ENCODE assay signal across 10 cellular contexts in the genomic region with DNA sequence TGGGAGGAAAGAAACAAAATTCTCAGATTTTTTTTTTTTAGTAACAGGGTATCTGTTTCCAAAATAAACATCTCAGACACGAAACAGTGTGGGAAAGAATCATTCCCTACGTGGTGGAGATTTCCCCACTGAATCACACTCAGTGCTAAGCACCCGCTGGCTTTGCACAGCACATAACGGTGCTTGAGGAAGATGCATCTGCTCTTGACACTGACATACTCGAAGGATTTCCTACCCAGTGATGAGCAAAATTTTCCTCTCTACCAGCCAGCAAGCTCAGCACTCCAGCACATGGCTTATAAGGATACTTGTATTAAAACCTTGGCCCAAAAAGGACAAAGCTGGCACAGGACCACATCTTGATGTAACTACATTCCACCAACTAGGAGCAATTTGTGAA. TPM values are rescaled to one million over a fixed set of nuclear protein-coding genes. Genes with fewer than 3 reads are reported as not detected.
A peak's percentile ranks its signal among the peaks of the same experiment; 100 is the strongest.
DNase-seq lines count a peak whose midpoint lies in the region; ATAC-seq, FAIRE-seq and TF ChIP-seq lines count a peak whose summit lies in the region.
"Had no signal": no experiment of that assay in that cellular context is flagged by ENCODE, and none has a peak within 500 bp of the region (broad histone marks: within the 10 kb centered on the region; RNA-seq: fewer than 3 reads in every experiment).

No MANE protein-coding gene starts in this region.

- H3K27ac ChIP-seq in AG04450 (ENCODE audit: low read depth, low read length) (peak overlapping the region; percentile 59), osteoblast (ENCODE audit: low read depth, low read length) (peak overlapping the region; percentile 99), small intestine (ENCODE audit: low read depth in 1 of 2, low read length in 1 of 2) (no peak overlapping the region)

- CTCF ChIA-PET in AG04450 (lab: Charles Lee) = no interaction called here

- no peak for FAIRE-seq in small intestine (lab: Jason Lieb, UNC)
- FAIRE-seq: K562, TTC549 had no signal

- ATAC-seq in GM19351 (IDR thresholded peaks at IDR 0.05; ENCODE audit: unreplicated experiment) (no peak), HG03469 (IDR thresholded peaks at IDR 0.05; ENCODE audit: unreplicated experiment) (no peak)
- ATAC-seq: K562 had no signal

- peaks cover 16% of the 10 kb centered on the region for H3K36me3 ChIP-seq in osteoblast (ENCODE audit: insufficient read depth, low read length)
- peaks cover 13 to 15% of the 10 kb centered on the region in 2 donors for H3K36me3 ChIP-seq in small intestine (ENCODE audit: control insufficient read depth in 2 of 2, insufficient read depth in 2 of 2, low read length in 2 of 2)

- 54 to 82% (median 70%) methylated on average over 5 of the region's 5 CpGs for WGBS in small intestine, 3 donors

- H3K27me3 ChIP-seq in AG04450 (ENCODE audit: control insufficient read depth, insufficient read depth, low read length) (no peaks in the 10 kb centered on the region), osteoblast (ENCODE audit: insufficient read depth, low read length) (no peaks in the 10 kb centered on the region), small intestine (ENCODE audit: control insufficient read depth in 2 of 2, insufficient read depth in 2 of 2, low read length in 2 of 2) (no peaks in the 10 kb centered on the region)

- H4K20me1 ChIP-seq in osteoblast (ENCODE audit: insufficient read depth, low read length) = no peaks in the 10 kb centered on the region

- H3K4me2 ChIP-seq in osteoblast (ENCODE audit: insufficient read depth, low read length) = peak overlapping the region; percentile 49

- no peaks in the 10 kb centered on the region for H3K9me3 ChIP-seq in AG04450 (ENCODE audit: control insufficient read depth, insufficient read depth, low read length)
- H3K9me3 ChIP-seq in osteoblast (ENCODE audit: low read depth, low read length) = no peaks in the 10 kb centered on the region
- no peaks in the 10 kb centered on the region for H3K9me3 ChIP-seq in small intestine (ENCODE audit: control insufficient read depth, low read depth)

- H3K4me3 ChIP-seq in AG04450 (ENCODE audit: low read depth, low read length) (no peak overlapping the region), osteoblast (ENCODE audit: insufficient read depth, low read length) (no peak overlapping the region), small intestine (ENCODE audit: low read depth in 1 of 2, low read length in 2 of 2) (no peak overlapping the region)
- H3K4me3 ChIP-seq: K562 had no signal

- H3K79me2 ChIP-seq in osteoblast (ENCODE audit: insufficient read depth, low read length) = peaks cover 5% of the 10 kb centered on the region

- DNase-seq in AG04450 (ENCODE audit: low read depth, low spot score) = peak; percentile 76
- DNase-seq in LHCN-M2 (ENCODE audit: low read depth) = peak; percentile 93
- peak; percentile 100 for DNase-seq in fibroblast of gingiva (ENCODE audit: low read depth)
- DNase-seq in osteoblast (ENCODE audit: insufficient read length, low spot score, missing footprints) = peak; percentile 89
- no peak for DNase-seq in small intestine
- DNase-seq in stimulated activated naive CD4-positive, alpha-beta T cell (lab: John Stamatoyannopoulos, UW) = no peak

- TF ChIP-seq CTCF in AG04450 (IDR thresholded peaks at IDR 0.05; ENCODE audit: low read depth, low read length) = no peak
- TF ChIP-seq CTCF in osteoblast (IDR thresholded peaks at IDR 0.05; ENCODE audit: extremely low read depth, low read depth, low read length) = no peak

- POLR2A ChIA-PET in AG04450 (lab: Yijun Ruan, JAX) = no interaction called here

- H3K4me1 ChIP-seq in osteoblast (ENCODE audit: insufficient read depth, low read length) (peaks cover 40% of the 10 kb centered on the region), small intestine (ENCODE audit: control insufficient read depth in 2 of 2, insufficient read depth in 1 of 2, low read depth in 1 of 2, low read length in 1 of 2) (no peaks in the 10 kb centered on the region)

- no peak overlapping the region for H2AFZ ChIP-seq in osteoblast (ENCODE audit: low read length)

RNA-seq across cellular contexts. Expression of gene ANKFY1, which starts 59.1 kb away (rescaled TPM):
- polyA plus RNA-seq in AG04450 (2011; rRNA removed) (38.8 and 42.8 TPM in 2 replicates), small intestine (10 to 100 TPM in 1 of 3 donors, 1 to 10 TPM in 2; 5.7 to 14.4 (median 8.9) TPM)
- 67.3 and 83.3 TPM in 2 replicates for polyA minus RNA-seq in AG04450 (2011; rRNA and poly(A)+ RNA removed)
- total RNA-seq in LHCN-M2 (2014; rRNA removed) (21.3 and 26.5 TPM in 2 replicates), osteoblast (44.2 and 44.9 TPM in 2 replicates)
- 17.3 TPM for polyA plus RNA-seq in LHCN-M2 (2012)

Comparison
In these comparisons a context has a peak if more than half of its experiments do, and no peak if none do; other contexts are left out.
1. DNase-seq: peak in AG04450 (single experiment), LHCN-M2 (single experiment), fibroblast of gingiva (single experiment) and osteoblast (single experiment); none in small intestine (single experiment) and stimulated activated naive CD4-positive, alpha-beta T cell (0 of 6).
2. H3K27ac ChIP-seq: peak in AG04450 (single experiment) and osteoblast (single experiment); none in small intestine (0 of 2).